ENCODE assay signal across 23 cellular contexts in genomic region chr7:1492640-1493039, GRCh38. TPM values are rescaled to one million over a fixed set of nuclear protein-coding genes. Genes with fewer than 3 reads are reported as not detected.
DNase-seq lines count a peak whose midpoint lies in the region; ATAC-seq and TF ChIP-seq lines count a peak whose summit lies in the region.
"Had no signal": no experiment of that assay in that cellular context is flagged by ENCODE, and none has a peak within 500 bp of the region (broad histone marks: within the 10 kb centered on the region; RNA-seq: fewer than 3 reads in every experiment).

No MANE protein-coding gene starts in this region.

- H3K9me3 ChIP-seq in prostate gland = no peaks in the 10 kb centered on the region
- no peaks in the 10 kb centered on the region for H3K9me3 ChIP-seq in endodermal cell (ENCODE audit: control insufficient read depth, low read length)
- H3K9me3 ChIP-seq: BE2C, BLaER1 had no signal

- intact Hi-C loops in prostate gland (cut with DNase I) = no loop called here

- no peaks in the 10 kb centered on the region for H3K27me3 ChIP-seq in prostate gland (replicated peaks; ENCODE audit: insufficient read depth)
- no peaks in the 10 kb centered on the region for H3K27me3 ChIP-seq in endodermal cell (ENCODE audit: control insufficient read depth, insufficient read depth, low read length, poor library complexity, severe bottlenecking)
- H3K27me3 ChIP-seq: BE2C, BLaER1 had no signal

- H3K36me3 ChIP-seq in prostate gland (peaks cover 12 to 33% of the 10 kb centered on the region in 2 donors), endodermal cell (ENCODE audit: control insufficient read depth, insufficient read depth, low read length) (peaks cover 35% of the 10 kb centered on the region)

- TF ChIP-seq CTCF in WTC11 (IDR thresholded peaks at IDR 0.05) = no peak
- no peak for TF ChIP-seq CTCF in endothelial cell (IDR thresholded peaks at IDR 0.05; ENCODE audit: unreplicated experiment)
- no peak for TF ChIP-seq CTCF in prostate gland (IDR thresholded peaks at IDR 0.05)
- no peak for TF ChIP-seq CTCF in endodermal cell (conservative IDR thresholded peaks at IDR 0.05)

- no peak overlapping the region for H3K4me3 ChIP-seq in prostate gland
- no peak overlapping the region for H3K4me3 ChIP-seq in endodermal cell (ENCODE audit: low read length)
- H3K4me3 ChIP-seq: BLaER1, GM12878 had no signal

- H3K4me3 Mint-ChIP-seq in WTC11 = no peak overlapping the region
- H3K4me3 Mint-ChIP-seq in endothelial cell (ENCODE audit: unreplicated experiment) = peak overlapping the region; percentile 47
- H3K4me3 Mint-ChIP-seq in stimulated activated memory B cell treated with anti-CD40 and anti-IgM and Interleukin-4, amounts not matched to agents 10 μg/mL and 1 μg/mL and 100 μg/mL, for 72 hours = no peak overlapping the region
- no peak overlapping the region for H3K4me3 Mint-ChIP-seq in endodermal cell
- H3K4me3 Mint-ChIP-seq: CD14-positive monocyte; CD4-positive, alpha-beta memory T cell had no signal

- H3K4me1 ChIP-seq in prostate gland (replicated peaks) (no peaks in the 10 kb centered on the region), endodermal cell (ENCODE audit: control insufficient read depth, insufficient read depth, low read length) (no peaks in the 10 kb centered on the region)
- H3K4me1 ChIP-seq: BE2C, BLaER1 had no signal

- H3K27ac ChIP-seq in prostate gland = no peak overlapping the region
- H3K27ac ChIP-seq in endodermal cell (ENCODE audit: low read depth, low read length) = no peak overlapping the region
- H3K27ac ChIP-seq: BLaER1 had no signal

- ATAC-seq in WTC11 = no peak
- ATAC-seq in stimulated activated memory B cell treated with anti-CD40 and anti-IgM and Interleukin-4, amounts not matched to agents 10 μg/mL and 1 μg/mL and 100 μg/mL, for 72 hours = peak; percentile 39
- ATAC-seq: GM12878 had no signal

- H3K27ac Mint-ChIP-seq in WTC11 (0 out of 2 replicates have a peak overlapping the region, but pooled peaks have one; percentile 9), endothelial cell (ENCODE audit: unreplicated experiment) (peak overlapping the region; percentile 32), endodermal cell (no peak overlapping the region)
- H3K27ac Mint-ChIP-seq in stimulated activated memory B cell treated with anti-CD40 and anti-IgM and Interleukin-4, amounts not matched to agents 10 μg/mL and 1 μg/mL and 100 μg/mL, for 72 hours = no peak overlapping the region
- H3K27ac Mint-ChIP-seq: CD14-positive monocyte; CD4-positive, alpha-beta memory T cell; CD4-positive, CD25-positive, alpha-beta regulatory T cell had no signal

- WGBS in prostate gland = 89% methylated on average over 25 of the region's 33 CpGs
- WGBS in endodermal cell (ENCODE audit: insufficient coverage in 1 of 2, insufficient read length in 1 of 2), 2 experiments = 90 to 100% methylated on average over 2 to 33 of the region's 33 CpGs

- CTCF ChIA-PET in WTC11 (lab: Charles Lee) = interaction anchor here (0.7 kb wide), 1 partner anchor 73 kb away, joined by 3 read pairs; no protein-coding TSS in a partner anchor

- H3K27me3 Mint-ChIP-seq in WTC11 (ENCODE audit: low read depth) (no peaks in the 10 kb centered on the region), endothelial cell (ENCODE audit: unreplicated experiment) (peaks cover 14% of the 10 kb centered on the region), endodermal cell (ENCODE audit: insufficient read depth) (no peaks in the 10 kb centered on the region)
- H3K27me3 Mint-ChIP-seq in stimulated activated memory B cell treated with anti-CD40 and anti-IgM and Interleukin-4, amounts not matched to agents 10 μg/mL and 1 μg/mL and 100 μg/mL, for 72 hours = no peaks in the 10 kb centered on the region
- H3K27me3 Mint-ChIP-seq: CD4-positive, alpha-beta memory T cell; CD4-positive, CD25-positive, alpha-beta regulatory T cell had no signal

- H3K36me3 Mint-ChIP-seq in WTC11 = peaks cover 41% of the 10 kb centered on the region
- peaks cover 35% of the 10 kb centered on the region for H3K36me3 Mint-ChIP-seq in endothelial cell (ENCODE audit: low read depth, unreplicated experiment)
- H3K36me3 Mint-ChIP-seq in stimulated activated memory B cell treated with anti-CD40 and anti-IgM and Interleukin-4, amounts not matched to agents 10 μg/mL and 1 μg/mL and 100 μg/mL, for 72 hours = peaks cover 61% of the 10 kb centered on the region
- H3K36me3 Mint-ChIP-seq in endodermal cell (ENCODE audit: low read depth) = peaks cover 49% of the 10 kb centered on the region

- POLR2A ChIA-PET in WTC11 (lab: Charles Lee) = no interaction called here

- no peaks in the 10 kb centered on the region for H3K9me3 Mint-ChIP-seq in WTC11
- no peaks in the 10 kb centered on the region for H3K9me3 Mint-ChIP-seq in endothelial cell (ENCODE audit: unreplicated experiment)
- no peaks in the 10 kb centered on the region for H3K9me3 Mint-ChIP-seq in stimulated activated memory B cell treated with anti-CD40 and anti-IgM and Interleukin-4, amounts not matched to agents 10 μg/mL and 1 μg/mL and 100 μg/mL, for 72 hours
- H3K9me3 Mint-ChIP-seq in endodermal cell = no peaks in the 10 kb centered on the region
- H3K9me3 Mint-ChIP-seq: CD14-positive monocyte; CD4-positive, alpha-beta memory T cell; CD4-positive, CD25-positive, alpha-beta regulatory T cell; CD8-positive, alpha-beta memory T cell had no signal

- TF ChIP-seq POLR2A in prostate gland (IDR thresholded peaks at IDR 0.05) = no peak

- H3K4me1 Mint-ChIP-seq in WTC11 (no peaks in the 10 kb centered on the region), endothelial cell (ENCODE audit: unreplicated experiment) (no peaks in the 10 kb centered on the region), endodermal cell (no peaks in the 10 kb centered on the region)
- H3K4me1 Mint-ChIP-seq in stimulated activated memory B cell treated with anti-CD40 and anti-IgM and Interleukin-4, amounts not matched to agents 10 μg/mL and 1 μg/mL and 100 μg/mL, for 72 hours = no peaks in the 10 kb centered on the region
- H3K4me1 Mint-ChIP-seq: CD14-positive monocyte had no signal

- DNase-seq in WTC11 (ENCODE audit: low spot score) (no peak), endothelial cell (ENCODE audit: low spot score) (no peak), prostate gland (ENCODE audit: low spot score) (no peak), endodermal cell (no peak)
- DNase-seq: 8988T; ACHN; BE2C; C1 segment of cervical spinal cord; CD4-positive, alpha-beta memory T cell; CD4-positive, CD25-positive, alpha-beta regulatory T cell; CD8-positive, alpha-beta memory T cell; COR-L47; DMS 273 treated with DMSO at 0.1 percent for 48 hours; DMS153; DMS53; DMS79; DND-41; EL; GDM1 had no signal

- no peak overlapping the region for H3K9ac ChIP-seq in endodermal cell (ENCODE audit: extremely low read depth, low read length, poor library complexity, severe bottlenecking)
- H3K9ac ChIP-seq: BLaER1 had no signal

TF ChIP-seq in WTC11, 78 proteins besides CTCF, POLR2A, EP300 and RAD21 (continues in another document):
- TF ChIP-seq MYBL2 (CRISPR knock-in tag; IDR thresholded peaks at IDR 0.05) = no peak
- TF ChIP-seq TP53 (CRISPR knock-in tag; IDR thresholded peaks at IDR 0.05) = no peak
- no peak for TF ChIP-seq ZNF512 (CRISPR knock-in tag; IDR thresholded peaks at IDR 0.05; ENCODE audit: borderline replicate concordance)
- TF ChIP-seq ZMAT4 (CRISPR knock-in tag; IDR thresholded peaks at IDR 0.05) = no peak
- TF ChIP-seq ETV6 (CRISPR knock-in tag; IDR thresholded peaks at IDR 0.05) = no peak

RNA-seq across cellular contexts. Expression of gene INTS1, which starts 11.5 kb away (rescaled TPM):
- 143 to 161 TPM (median 150 TPM) in 3 replicates for total RNA-seq in WTC11 (2021)
- 109 TPM for total RNA-seq in endothelial cell (ENCODE audit: unreplicated experiment)
- 100 to 1,000 TPM in 1 of 2 donors, 10 to 100 TPM in 1; 64.9 to 146 TPM for total RNA-seq in prostate gland
- total RNA-seq in endodermal cell = 100 to 1,000 TPM; 145 to 178 TPM
- 71.2 TPM for polyA plus RNA-seq in endodermal cell (2013, experiment 1 of 2)
- polyA plus RNA-seq in endodermal cell (2013, experiment 2 of 2) = 59.7 TPM

RNA-seq across cellular contexts. Expression of gene MICALL2, which starts 33.4 kb away (rescaled TPM):
- total RNA-seq in WTC11 (2021) (13.6 to 15.7 TPM (median 14.1 TPM) in 3 replicates), endothelial cell (ENCODE audit: unreplicated experiment) (25.0 TPM), prostate gland (10 to 100 TPM; 31.1 to 42.0 TPM), endodermal cell (10 to 100 TPM; 19.4 to 24.8 TPM)
- polyA plus RNA-seq in endodermal cell (2013, experiment 1 of 2) = 25.2 TPM
- polyA plus RNA-seq in endodermal cell (2013, experiment 2 of 2) = 26.2 TPM

RNA-seq across cellular contexts. Expression of gene MAFK, which starts 37.9 kb away (rescaled TPM):
- total RNA-seq in WTC11 (2021) = 15.7 to 21.7 TPM (median 18.7 TPM) in 3 replicates
- total RNA-seq in endothelial cell (ENCODE audit: unreplicated experiment) = 3.4 TPM
- total RNA-seq in prostate gland = 10 to 100 TPM; 29.1 to 50.6 TPM
- 10 to 100 TPM in 1 of 2 donors, 1 to 10 TPM in 1; 7.7 to 10.7 TPM for total RNA-seq in endodermal cell
- 5.6 TPM for polyA plus RNA-seq in endodermal cell (2013, experiment 1 of 2)
- polyA plus RNA-seq in endodermal cell (2013, experiment 2 of 2) = 5.2 TPM

Comparison
In these comparisons a context has a peak if more than half of its experiments do, and no peak if none do; other contexts are left out.
1. H3K27ac Mint-ChIP-seq: peak in WTC11 (single experiment) and endothelial cell (single experiment); none in stimulated activated memory B cell treated with anti-CD40 and anti-IgM and Interleukin-4, amounts not matched to agents 10 μg/mL and 1 μg/mL and 100 μg/mL, for 72 hours (single experiment) and endodermal cell (single experiment).